Comparison of ENCODE assay signal across 23 cellular contexts in genomic region chr4:87258677-87259076, GRCh38.
"Had no signal": no experiment of that assay in that cellular context is flagged by ENCODE, and none has a peak within 500 bp of the region (broad histone marks: within the 10 kb centered on the region; RNA-seq: fewer than 3 reads in every experiment).

No MANE protein-coding gene starts in this region.

- H3K36me3 ChIP-seq: brain microvascular endothelial cell, cardiac muscle cell, SJCRH30 had no signal

- H3K9me3 ChIP-seq: SJCRH30 had no signal

- H3K4me1 ChIP-seq: SJCRH30 had no signal

- DNase-seq: activated CD4-positive, alpha-beta T cell treated with anti-CD3 and anti-CD28 coated beads, Interleukin-2, amount 10 ng/mL, durations not matched to agents 24 days and 14 days; activated CD4-positive, alpha-beta T cell treated with anti-CD3 and anti-CD28 coated beads, Interleukin-2, amount 50 U/mL, for 4 hours; activated CD8-positive, alpha-beta T cell treated with anti-CD3 and anti-CD28 coated beads for 36 hours; activated gamma-delta T cell; activated naive CD4-positive, alpha-beta T cell treated with Interleukin-2 at 50 U/mL for 16 hours; activated T-cell treated with anti-CD3 and anti-CD28 coated beads, Interleukin-2, amount 50 U/mL, for 1 hour; amniotic stem cell; aorta; brain microvascular endothelial cell; Karpas-422; KBM-7; NCI-H1105; NCI-H1436; NCI-H1694; NCI-H1930; NCI-H2081 treated with DMSO at 0.1 percent for 48 hours; NCI-H345; NCI-H524 treated with DMSO at 0.1 percent for 48 hours; SHP77; SJCRH30; T1000 had no signal

- H3K4me3 ChIP-seq: cardiac muscle cell, SJCRH30, SK-N-MC had no signal

- H3K27ac ChIP-seq: brain microvascular endothelial cell, cardiac muscle cell, SJCRH30, SK-N-MC had no signal

- H3K27me3 ChIP-seq: brain microvascular endothelial cell, cardiac muscle cell, SJCRH30 had no signal
